Comparison of ENCODE assay signal across 8 cellular contexts in the genomic region with DNA sequence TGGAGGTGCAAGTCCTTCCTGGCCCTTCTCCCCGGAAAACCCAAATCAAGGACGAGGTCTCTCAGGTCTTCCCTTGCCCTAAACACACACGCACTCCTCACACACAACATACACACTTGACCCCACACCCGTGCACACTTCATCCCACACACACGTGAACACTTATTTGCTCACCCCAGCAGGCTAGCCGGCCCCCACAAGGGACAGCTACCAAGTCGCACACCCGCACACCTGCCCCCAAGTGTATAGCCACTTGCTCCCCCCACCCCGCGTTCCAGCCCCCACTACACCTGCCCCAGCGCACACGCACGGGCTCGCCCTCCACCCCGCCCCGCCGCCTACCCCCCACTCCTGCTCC. TPM values are rescaled to one million over a fixed set of nuclear protein-coding genes. Genes with fewer than 3 reads are reported as not detected.
DNase-seq lines count a peak whose midpoint lies in the region; ATAC-seq and TF ChIP-seq lines count a peak whose summit lies in the region.

No MANE protein-coding gene starts in this region.

- no peaks in the 10 kb centered on the region for H3K9me3 Mint-ChIP-seq in osteocyte (ENCODE audit: unreplicated experiment)

- no peaks in the 10 kb centered on the region for H3K27me3 ChIP-seq in DOHH2 (ENCODE audit: control insufficient read depth, low read length)

- H3K4me3 ChIP-seq in DOHH2 (ENCODE audit: low read length) (peak overlapping the region; percentile 93), fibroblast of pulmonary artery (replicated peaks; ENCODE audit: low read depth, low read length) (peak overlapping the region; percentile 65)

- H3K4me1 Mint-ChIP-seq in osteocyte (ENCODE audit: unreplicated experiment): peaks cover 39% of the 10 kb centered on the region

- H3K4me1 ChIP-seq in DOHH2 (ENCODE audit: control insufficient read depth, low read length): peaks cover 43% of the 10 kb centered on the region

- peaks cover 10% of the 10 kb centered on the region for H3F3A ChIP-seq in DOHH2 (ENCODE audit: control insufficient read depth, insufficient read depth)

- H4K20me1 ChIP-seq in DOHH2 (ENCODE audit: control insufficient read depth, insufficient read depth, low read depth, low read length): peaks cover 7% of the 10 kb centered on the region; the same call in 1 of the 2 replicates

- H3K27ac ChIP-seq in DOHH2 (ENCODE audit: low read depth, low read length): peak overlapping the region; percentile 39

- peak overlapping the region; percentile 91 for H3K4me3 Mint-ChIP-seq in osteocyte (ENCODE audit: unreplicated experiment)

- H3K27me3 Mint-ChIP-seq in osteocyte (ENCODE audit: unreplicated experiment): no peaks in the 10 kb centered on the region

- H3K79me2 ChIP-seq in DOHH2 (ENCODE audit: control insufficient read depth, low read length): peaks cover 59% of the 10 kb centered on the region

- peak; percentile 26 to 31 for DNase-seq in activated CD4-positive, alpha-beta T cell treated with anti-CD3 and anti-CD28 coated beads for 4 hours
- DNase-seq in fibroblast of pulmonary artery (ENCODE audit: low read depth): no peak
- DNase-seq in osteocyte (ENCODE audit: extremely low spot score, unreplicated experiment): no peak
- no peak for DNase-seq in NCI-H1436 treated with DMSO at 0.1 percent for 48 hours (lab: John Stamatoyannopoulos, UW)
- DNase-seq in LoVo (ENCODE audit: low spot score): no peak

- H3K36me3 Mint-ChIP-seq in osteocyte (ENCODE audit: unreplicated experiment): no peaks in the 10 kb centered on the region

- ATAC-seq in HG02759 (IDR thresholded peaks at IDR 0.05; ENCODE audit: unreplicated experiment): peak; percentile 10
- ATAC-seq in HG03439 (IDR thresholded peaks at IDR 0.05; ENCODE audit: unreplicated experiment): no peak

- H3K4me2 ChIP-seq in DOHH2 (ENCODE audit: low read length): peak overlapping the region; percentile 75

- H3K36me3 ChIP-seq in DOHH2 (ENCODE audit: control insufficient read depth, low read length): peaks cover 42% of the 10 kb centered on the region

- peak overlapping the region; percentile 80 for H3K27ac Mint-ChIP-seq in osteocyte (ENCODE audit: unreplicated experiment)

- no peaks in the 10 kb centered on the region for H3K9me2 ChIP-seq in DOHH2 (replicated peaks; ENCODE audit: control insufficient read depth, low read length)

- H3K9me3 ChIP-seq in DOHH2 (ENCODE audit: control insufficient read depth, insufficient read depth, low read length): no peaks in the 10 kb centered on the region

- no peak for TF ChIP-seq CTCF in DOHH2 (IDR thresholded peaks at IDR 0.05; ENCODE audit: low read depth, low read length, poor library complexity, severe bottlenecking)
- no peak for TF ChIP-seq CTCF in fibroblast of pulmonary artery (IDR thresholded peaks at IDR 0.05; ENCODE audit: low read length, missing control alignments)
- no peak for TF ChIP-seq CTCF in osteocyte (IDR thresholded peaks at IDR 0.05)

RNA-seq across cellular contexts. Expression of gene TGFBRAP1, which starts 0.4 kb away (rescaled TPM):
- 17.9 and 21.2 TPM in 2 replicates for total RNA-seq in osteocyte

RNA-seq across cellular contexts. Expression of gene C2orf49, which starts 8.2 kb away (rescaled TPM):
- 19.3 and 20.7 TPM in 2 replicates for total RNA-seq in osteocyte

Comparison
In these comparisons a context has a peak if more than half of its experiments do, and no peak if none do; other contexts are left out.
1. DNase-seq: peak in activated CD4-positive, alpha-beta T cell treated with anti-CD3 and anti-CD28 coated beads for 4 hours (2 of 2); none in fibroblast of pulmonary artery (single experiment), osteocyte (single experiment), NCI-H1436 treated with DMSO at 0.1 percent for 48 hours (single experiment) and LoVo (single experiment).